Comparison of ENCODE assay signal across 9 cellular contexts in genomic region chr11:61297741-61298140, GRCh38. TPM values are rescaled to one million over a fixed set of nuclear protein-coding genes. Genes with fewer than 3 reads are reported as not detected.
DNase-seq lines count a peak whose midpoint lies in the region; ATAC-seq and TF ChIP-seq lines count a peak whose summit lies in the region.
"Had no signal": no experiment of that assay in that cellular context is flagged by ENCODE, and none has a peak within 500 bp of the region (broad histone marks: within the 10 kb centered on the region; RNA-seq: fewer than 3 reads in every experiment).

No MANE protein-coding gene starts in this region.

- intact Hi-C loops in left cardiac atrium (cut with DNase I) = no loop called here

- CTCF ChIA-PET in WTC11 (lab: Charles Lee) = interaction anchor here (1.5 kb wide), 1 partner anchor 38 kb away, joined by 6 read pairs; no protein-coding TSS in a partner anchor

- POLR2A ChIA-PET in WTC11 (lab: Charles Lee) = no interaction called here

- no peak for TF ChIP-seq CTCF in WTC11 (IDR thresholded peaks at IDR 0.05)

- peak; percentile 3 for DNase-seq in NOMO-1 treated with DMSO at 0.1 percent for 48 hours (lab: John Stamatoyannopoulos, UW; ENCODE audit: unreplicated experiment)
- no peak for DNase-seq in NOMO-1 (lab: John Stamatoyannopoulos, UW; ENCODE audit: unreplicated experiment in 2 of 2)
- DNase-seq in WTC11 (ENCODE audit: low spot score) = no peak
- peak; percentile 64 for DNase-seq in left cardiac atrium
- DNase-seq in stimulated activated naive B cell treated with anti-CD40 and anti-IgM and Interleukin-4, amounts not matched to agents 10 μg/mL and 1 μg/mL and 100 μg/mL, for 72 hours = no peak
- DNase-seq in middle frontal gyrus (ENCODE audit: extremely low spot score, low spot score) = no peak
- DNase-seq: Caco-2 had no signal

- H3K9me3 Mint-ChIP-seq in WTC11 = no peaks in the 10 kb centered on the region
- H3K9me3 Mint-ChIP-seq in stimulated activated naive B cell treated with anti-CD40 and anti-IgM and Interleukin-4, amounts not matched to agents 10 μg/mL and 1 μg/mL and 100 μg/mL, for 72 hours = no peaks in the 10 kb centered on the region

- peak overlapping the region; percentile 84 for H3K27ac Mint-ChIP-seq in WTC11
- peak overlapping the region; percentile 68 for H3K27ac Mint-ChIP-seq in stimulated activated naive B cell treated with anti-CD40 and anti-IgM and Interleukin-4, amounts not matched to agents 10 μg/mL and 1 μg/mL and 100 μg/mL, for 72 hours

- ATAC-seq in WTC11 = no peak
- ATAC-seq in left cardiac atrium = peak; percentile 48 to 62
- ATAC-seq in stimulated activated naive B cell treated with anti-CD40 and anti-IgM and Interleukin-4, amounts not matched to agents 10 μg/mL and 1 μg/mL and 100 μg/mL, for 72 hours (replicated peaks) = no peak
- ATAC-seq in GM21529 (IDR thresholded peaks at IDR 0.05; ENCODE audit: unreplicated experiment) = no peak
- no peak for ATAC-seq in HG03159 (IDR thresholded peaks at IDR 0.05; ENCODE audit: unreplicated experiment)

- peaks cover 12% of the 10 kb centered on the region for H3K27me3 Mint-ChIP-seq in WTC11 (ENCODE audit: low read depth)
- H3K27me3 Mint-ChIP-seq in stimulated activated naive B cell treated with anti-CD40 and anti-IgM and Interleukin-4, amounts not matched to agents 10 μg/mL and 1 μg/mL and 100 μg/mL, for 72 hours = no peaks in the 10 kb centered on the region

- H3K4me1 Mint-ChIP-seq in WTC11 = peaks cover 26% of the 10 kb centered on the region
- H3K4me1 Mint-ChIP-seq in stimulated activated naive B cell treated with anti-CD40 and anti-IgM and Interleukin-4, amounts not matched to agents 10 μg/mL and 1 μg/mL and 100 μg/mL, for 72 hours = peaks cover 23 to 36% of the 10 kb centered on the region in 2 donors

- H3K4me3 Mint-ChIP-seq in WTC11 = no peak overlapping the region
- H3K4me3 Mint-ChIP-seq in stimulated activated naive B cell treated with anti-CD40 and anti-IgM and Interleukin-4, amounts not matched to agents 10 μg/mL and 1 μg/mL and 100 μg/mL, for 72 hours = no peak overlapping the region

- peaks cover 45% of the 10 kb centered on the region for H3K36me3 Mint-ChIP-seq in WTC11
- peaks cover 33 to 47% of the 10 kb centered on the region in 2 donors for H3K36me3 Mint-ChIP-seq in stimulated activated naive B cell treated with anti-CD40 and anti-IgM and Interleukin-4, amounts not matched to agents 10 μg/mL and 1 μg/mL and 100 μg/mL, for 72 hours

TF ChIP-seq in WTC11, 78 proteins besides CTCF, POLR2A, EP300 and RAD21:
- TF ChIP-seq FOXP1 (CRISPR knock-in tag; IDR thresholded peaks at IDR 0.05; ENCODE audit: borderline replicate concordance) = no peak
- TF ChIP-seq IRF2 (CRISPR knock-in tag; IDR thresholded peaks at IDR 0.05; ENCODE audit: borderline replicate concordance, low read depth) = no peak
- no peak for TF ChIP-seq KAT7 (CRISPR knock-in tag; IDR thresholded peaks at IDR 0.05; ENCODE audit: borderline replicate concordance)
- TF ChIP-seq ZNF317 (CRISPR knock-in tag; IDR thresholded peaks at IDR 0.05; ENCODE audit: borderline replicate concordance, low read depth) = no peak
- TF ChIP-seq SP1 (CRISPR knock-in tag; conservative IDR thresholded peaks at IDR 0.05) = no peak
- no peak for TF ChIP-seq USF2 (CRISPR knock-in tag; IDR thresholded peaks at IDR 0.05)
- no peak for TF ChIP-seq PRDM15 (CRISPR knock-in tag; IDR thresholded peaks at IDR 0.05)
- TF ChIP-seq HMGXB4 (CRISPR knock-in tag; IDR thresholded peaks at IDR 0.05) = no peak
- no peak for TF ChIP-seq CREB1 (CRISPR knock-in tag; IDR thresholded peaks at IDR 0.05)
- no peak for TF ChIP-seq NFYB (CRISPR knock-in tag; conservative IDR thresholded peaks at IDR 0.05; ENCODE audit: low read depth)

RNA-seq across cellular contexts. Expression of gene VWCE, which starts 2.6 kb away (rescaled TPM):
- total RNA-seq in WTC11 (2021) (13.8 to 21.9 TPM (median 17.4 TPM) in 3 replicates), left cardiac atrium (1 to 10 TPM; 1.1 to 2.3 TPM)

RNA-seq across cellular contexts. Expression of gene DDB1, which starts 35.2 kb away (rescaled TPM):
- 270 to 316 TPM (median 295 TPM) in 3 replicates for total RNA-seq in WTC11 (2021)
- 100 to 1,000 TPM; 107 to 136 TPM for total RNA-seq in left cardiac atrium

RNA-seq across cellular contexts. Expression of gene TKFC, which starts 35.3 kb away (rescaled TPM):
- 86.8 to 96.5 TPM (median 87.8 TPM) in 3 replicates for total RNA-seq in WTC11 (2021)
- 10 to 100 TPM; 16.1 to 18.0 TPM for total RNA-seq in left cardiac atrium

RNA-seq across cellular contexts. Expression of gene PGA5, which starts 56.8 kb away (rescaled TPM):
- total RNA-seq in WTC11 (2021) = 0.16 to 0.35 TPM (median 0.30 TPM) in 3 replicates
- total RNA-seq in left cardiac atrium = under 1 TPM; 0.58 to 0.71 TPM
- total RNA-seq: Caco-2 had no signal

Comparison
In these comparisons a context has a peak if more than half of its experiments do, and no peak if none do; other contexts are left out.
1. DNase-seq: peak in NOMO-1 treated with DMSO at 0.1 percent for 48 hours (single experiment) and left cardiac atrium (single experiment); none in NOMO-1 (0 of 2), WTC11 (single experiment), stimulated activated naive B cell treated with anti-CD40 and anti-IgM and Interleukin-4, amounts not matched to agents 10 μg/mL and 1 μg/mL and 100 μg/mL, for 72 hours (single experiment) and middle frontal gyrus (single experiment).
2. ATAC-seq: peak in left cardiac atrium (2 of 2); none in WTC11 (single experiment), stimulated activated naive B cell treated with anti-CD40 and anti-IgM and Interleukin-4, amounts not matched to agents 10 μg/mL and 1 μg/mL and 100 μg/mL, for 72 hours (0 of 2), GM21529 (single experiment) and HG03159 (single experiment).